8 cellular contexts compared by ENCODE assay signal in the genomic region with DNA sequence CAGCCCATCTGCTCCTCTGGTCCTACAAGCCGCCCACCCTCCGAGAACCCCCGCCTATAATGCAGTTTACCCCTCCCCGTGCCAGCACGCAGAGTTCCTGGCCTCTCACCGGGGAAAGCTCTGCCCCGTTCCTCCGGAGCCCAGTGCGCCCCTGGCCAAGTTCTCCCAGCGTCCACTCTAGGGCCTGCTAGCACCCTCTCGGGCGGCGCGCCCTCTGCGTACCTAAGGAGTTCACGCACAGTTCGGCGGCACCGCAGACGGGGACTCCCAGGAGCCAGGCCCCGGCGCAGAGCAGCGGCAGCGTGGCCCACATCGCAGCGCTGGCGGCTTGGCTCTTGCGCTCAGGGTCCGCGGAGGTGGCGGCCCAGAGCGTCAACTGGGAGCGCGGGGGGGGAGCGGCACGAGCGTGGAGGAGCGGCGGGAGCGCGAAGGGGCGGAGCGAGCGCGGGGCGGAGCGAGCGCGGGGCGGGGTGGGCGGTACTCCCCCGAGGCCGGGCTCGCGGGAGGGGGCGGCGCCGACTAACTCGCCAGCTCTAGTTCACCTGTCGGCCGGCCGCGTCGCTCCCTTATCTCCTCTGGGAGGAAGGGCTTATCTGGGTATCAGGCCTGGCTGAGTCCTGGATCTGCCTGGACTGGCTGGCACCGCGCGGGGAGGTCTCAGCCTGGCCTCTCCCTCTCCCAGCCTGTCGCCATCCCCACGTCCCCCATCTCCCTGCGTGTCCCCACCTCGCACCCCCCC. TPM values are rescaled to one million over a fixed set of nuclear protein-coding genes. Genes with fewer than 3 reads are reported as not detected.
DNase-seq lines count a peak whose midpoint lies in the region; ATAC-seq and TF ChIP-seq lines count a peak whose summit lies in the region.

A gene with protein sequence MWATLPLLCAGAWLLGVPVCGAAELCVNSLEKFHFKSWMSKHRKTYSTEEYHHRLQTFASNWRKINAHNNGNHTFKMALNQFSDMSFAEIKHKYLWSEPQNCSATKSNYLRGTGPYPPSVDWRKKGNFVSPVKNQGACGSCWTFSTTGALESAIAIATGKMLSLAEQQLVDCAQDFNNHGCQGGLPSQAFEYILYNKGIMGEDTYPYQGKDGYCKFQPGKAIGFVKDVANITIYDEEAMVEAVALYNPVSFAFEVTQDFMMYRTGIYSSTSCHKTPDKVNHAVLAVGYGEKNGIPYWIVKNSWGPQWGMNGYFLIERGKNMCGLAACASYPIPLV (minus strand): TSS at position 378 of the 739 bp plus-strand sequence. CDS start 65 bp downstream, at position 313.

- intact Hi-C loops in dorsolateral prefrontal cortex (cut with DNase I): no loop called here

- H3K27me3 ChIP-seq in dorsolateral prefrontal cortex: no peaks in the 10 kb centered on the region

- peak within 1 kb of the TSS in 49 of 59 donors; percentile 2 to 90 (median 59) for H3K27ac ChIP-seq in dorsolateral prefrontal cortex

- DNase-seq in NCI-H2081 (lab: John Stamatoyannopoulos, UW) (peak; percentile 71), NCI-H2081 treated with DMSO at 0.1 percent for 48 hours (lab: John Stamatoyannopoulos, UW) (no peak), NCI-H345 (lab: John Stamatoyannopoulos, UW) (peak; percentile 58), dorsolateral prefrontal cortex (peak in 9 of 10 donors; percentile 38 to 84 (median 60)), lung microvascular endothelial cell (ENCODE audit: low read depth in 2 of 2) (peak; percentile 41 to 75)
- peak; percentile 73 to 75 for DNase-seq in activated CD4-positive, alpha-beta T cell treated with anti-CD3 and anti-CD28 coated beads, Interleukin-2, amount 50 U/mL, for 48 hours
- peak; percentile 60 to 66 (median 63) for DNase-seq in stimulated activated CD4-positive, alpha-beta T cell treated with anti-CD3 and anti-CD28 coated beads, TNF-alpha, amount 100 ng/mL, for 4 hours (ENCODE audit: low read depth in 3 of 3)

- H3K4me3 ChIP-seq in dorsolateral prefrontal cortex: peak within 1 kb of the TSS; percentile 51 to 84 (median 72)

- peak; percentile 56 for ATAC-seq in HG03039 (IDR thresholded peaks at IDR 0.05; ENCODE audit: unreplicated experiment)

- TF ChIP-seq CTCF in dorsolateral prefrontal cortex (IDR thresholded peaks at IDR 0.05 in 54 of 56, conservative IDR thresholded peaks at IDR 0.05 in 2 of 56; ENCODE audit: low read depth in 1 of 56, partially characterized antibody in 56 of 56): peak in 1 of 56 donors; percentile 9

RNA-seq across cellular contexts. Expression of the gene that starts here (rescaled TPM):
- 100 to 1,000 TPM in 19 of 120 experiments, 10 to 100 TPM in 101; 37.9 to 182 (median 75.8) TPM for total RNA-seq in dorsolateral prefrontal cortex
- 33.3 and 55.6 TPM in 2 replicates for total RNA-seq in lung microvascular endothelial cell
